Comparison of ENCODE assay signal across 1 cellular context in the genomic region with DNA sequence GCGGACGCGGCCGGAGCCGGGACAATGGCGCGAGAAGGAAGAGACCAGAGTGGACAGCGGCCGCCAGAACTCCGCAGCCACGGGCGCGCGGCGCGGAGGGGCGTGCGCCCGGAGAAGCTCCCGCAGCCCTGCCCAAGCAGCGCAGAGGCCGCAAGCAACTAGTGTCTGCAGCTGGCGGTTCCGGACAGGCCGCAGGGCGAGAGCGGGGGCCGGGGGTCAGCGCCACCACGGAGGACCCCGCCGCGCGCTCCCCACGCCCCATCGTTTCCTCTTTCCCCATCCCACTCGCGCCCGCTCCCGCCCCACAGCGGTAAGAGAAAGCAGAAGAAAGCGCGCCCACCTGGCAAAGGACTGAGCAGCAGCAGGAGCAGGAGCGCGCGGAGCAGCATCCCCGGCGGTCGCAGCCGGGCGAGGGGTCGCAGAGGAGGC.
TF ChIP-seq lines count a peak whose summit lies in the region.

No MANE protein-coding gene starts in this region.

TF ChIP-seq in HepG2, 621 proteins besides CTCF, POLR2A, EP300 and RAD21 (continued from another document and continues in another):
- TF ChIP-seq ZNF232 (CRISPR knock-in tag; IDR thresholded peaks at IDR 0.05; ENCODE audit: borderline replicate concordance), result no peak
- no peak for TF ChIP-seq ZNF331 (CRISPR knock-in tag; IDR thresholded peaks at IDR 0.05)
- no peak for TF ChIP-seq ZNF720 (CRISPR knock-in tag; IDR thresholded peaks at IDR 0.05)
- TF ChIP-seq ZNF776 (CRISPR knock-in tag; IDR thresholded peaks at IDR 0.05), result 0 out of 2 replicates have a peak, but pooled peaks have one; percentile 23
- TF ChIP-seq JUNB (CRISPR knock-in tag; IDR thresholded peaks at IDR 0.05; ENCODE audit: borderline replicate concordance), result no peak
- TF ChIP-seq PAF1 (CRISPR knock-in tag; IDR thresholded peaks at IDR 0.05), result no peak
- TF ChIP-seq ZFP36L2 (CRISPR knock-in tag; IDR thresholded peaks at IDR 0.05), result no peak
- TF ChIP-seq KLF12 (CRISPR knock-in tag; IDR thresholded peaks at IDR 0.05; ENCODE audit: borderline replicate concordance), result no peak
- no peak for TF ChIP-seq ATM (IDR thresholded peaks at IDR 0.05; ENCODE audit: borderline replicate concordance)
- TF ChIP-seq, protein P1, sequence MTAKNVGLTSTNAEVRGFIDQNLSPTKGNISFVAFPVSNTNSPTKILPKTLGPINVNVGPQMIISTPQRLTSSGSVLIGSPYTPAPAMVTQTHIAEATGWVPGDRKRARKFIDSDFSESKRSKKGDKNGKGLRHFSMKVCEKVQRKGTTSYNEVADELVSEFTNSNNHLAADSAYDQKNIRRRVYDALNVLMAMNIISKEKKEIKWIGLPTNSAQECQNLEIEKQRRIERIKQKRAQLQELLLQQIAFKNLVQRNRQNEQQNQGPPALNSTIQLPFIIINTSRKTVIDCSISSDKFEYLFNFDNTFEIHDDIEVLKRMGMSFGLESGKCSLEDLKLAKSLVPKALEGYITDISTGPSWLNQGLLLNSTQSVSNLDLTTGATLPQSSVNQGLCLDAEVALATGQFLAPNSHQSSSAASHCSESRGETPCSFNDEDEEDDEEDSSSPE (CRISPR knock-in tag; IDR thresholded peaks at IDR 0.05), result no peak; the same call in 1 of the 2 replicates
- TF ChIP-seq TCF7 (IDR thresholded peaks at IDR 0.05; ENCODE audit: low read depth), result no peak
- no peak for TF ChIP-seq JUN (CRISPR knock-in tag; IDR thresholded peaks at IDR 0.05)
- no peak for TF ChIP-seq ATAD3A (CRISPR knock-in tag; IDR thresholded peaks at IDR 0.05)
- no peak for TF ChIP-seq ZNF629 (CRISPR knock-in tag; conservative IDR thresholded peaks at IDR 0.05)
- TF ChIP-seq, protein P2, sequence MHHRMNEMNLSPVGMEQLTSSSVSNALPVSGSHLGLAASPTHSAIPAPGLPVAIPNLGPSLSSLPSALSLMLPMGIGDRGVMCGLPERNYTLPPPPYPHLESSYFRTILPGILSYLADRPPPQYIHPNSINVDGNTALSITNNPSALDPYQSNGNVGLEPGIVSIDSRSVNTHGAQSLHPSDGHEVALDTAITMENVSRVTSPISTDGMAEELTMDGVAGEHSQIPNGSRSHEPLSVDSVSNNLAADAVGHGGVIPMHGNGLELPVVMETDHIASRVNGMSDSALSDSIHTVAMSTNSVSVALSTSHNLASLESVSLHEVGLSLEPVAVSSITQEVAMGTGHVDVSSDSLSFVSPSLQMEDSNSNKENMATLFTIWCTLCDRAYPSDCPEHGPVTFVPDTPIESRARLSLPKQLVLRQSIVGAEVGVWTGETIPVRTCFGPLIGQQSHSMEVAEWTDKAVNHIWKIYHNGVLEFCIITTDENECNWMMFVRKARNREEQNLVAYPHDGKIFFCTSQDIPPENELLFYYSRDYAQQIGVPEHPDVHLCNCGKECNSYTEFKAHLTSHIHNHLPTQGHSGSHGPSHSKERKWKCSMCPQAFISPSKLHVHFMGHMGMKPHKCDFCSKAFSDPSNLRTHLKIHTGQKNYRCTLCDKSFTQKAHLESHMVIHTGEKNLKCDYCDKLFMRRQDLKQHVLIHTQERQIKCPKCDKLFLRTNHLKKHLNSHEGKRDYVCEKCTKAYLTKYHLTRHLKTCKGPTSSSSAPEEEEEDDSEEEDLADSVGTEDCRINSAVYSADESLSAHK (CRISPR knock-in tag; IDR thresholded peaks at IDR 0.05; ENCODE audit: borderline replicate concordance), result no peak
- TF ChIP-seq NFKB2 (CRISPR knock-in tag; IDR thresholded peaks at IDR 0.05; ENCODE audit: borderline replicate concordance), result peak; percentile 3; the same call in 1 of the 2 replicates
- no peak for TF ChIP-seq ZNF329 (CRISPR knock-in tag; IDR thresholded peaks at IDR 0.05; ENCODE audit: low read depth)
- TF ChIP-seq, protein P3, sequence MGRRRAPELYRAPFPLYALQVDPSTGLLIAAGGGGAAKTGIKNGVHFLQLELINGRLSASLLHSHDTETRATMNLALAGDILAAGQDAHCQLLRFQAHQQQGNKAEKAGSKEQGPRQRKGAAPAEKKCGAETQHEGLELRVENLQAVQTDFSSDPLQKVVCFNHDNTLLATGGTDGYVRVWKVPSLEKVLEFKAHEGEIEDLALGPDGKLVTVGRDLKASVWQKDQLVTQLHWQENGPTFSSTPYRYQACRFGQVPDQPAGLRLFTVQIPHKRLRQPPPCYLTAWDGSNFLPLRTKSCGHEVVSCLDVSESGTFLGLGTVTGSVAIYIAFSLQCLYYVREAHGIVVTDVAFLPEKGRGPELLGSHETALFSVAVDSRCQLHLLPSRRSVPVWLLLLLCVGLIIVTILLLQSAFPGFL (CRISPR knock-in tag; IDR thresholded peaks at IDR 0.05), result no peak
- TF ChIP-seq AGO2 (optimal IDR thresholded peaks at IDR 0.05; ENCODE audit: low read depth, low read length), result peak; percentile 24
- TF ChIP-seq SRY (CRISPR knock-in tag; IDR thresholded peaks at IDR 0.05), result 0 out of 2 replicates have a peak, but pooled peaks have one; percentile 28
- TF ChIP-seq ZFP90 (CRISPR knock-in tag; IDR thresholded peaks at IDR 0.05; ENCODE audit: borderline replicate concordance), result no peak
- TF ChIP-seq, protein P4, sequence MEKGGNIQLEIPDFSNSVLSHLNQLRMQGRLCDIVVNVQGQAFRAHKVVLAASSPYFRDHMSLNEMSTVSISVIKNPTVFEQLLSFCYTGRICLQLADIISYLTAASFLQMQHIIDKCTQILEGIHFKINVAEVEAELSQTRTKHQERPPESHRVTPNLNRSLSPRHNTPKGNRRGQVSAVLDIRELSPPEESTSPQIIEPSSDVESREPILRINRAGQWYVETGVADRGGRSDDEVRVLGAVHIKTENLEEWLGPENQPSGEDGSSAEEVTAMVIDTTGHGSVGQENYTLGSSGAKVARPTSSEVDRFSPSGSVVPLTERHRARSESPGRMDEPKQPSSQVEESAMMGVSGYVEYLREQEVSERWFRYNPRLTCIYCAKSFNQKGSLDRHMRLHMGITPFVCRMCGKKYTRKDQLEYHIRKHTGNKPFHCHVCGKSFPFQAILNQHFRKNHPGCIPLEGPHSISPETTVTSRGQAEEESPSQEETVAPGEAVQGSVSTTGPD (CRISPR knock-in tag; IDR thresholded peaks at IDR 0.05), result no peak
- TF ChIP-seq ZIK1 (CRISPR knock-in tag; IDR thresholded peaks at IDR 0.05; ENCODE audit: borderline replicate concordance, low read depth), result no peak
- TF ChIP-seq, protein P5, sequence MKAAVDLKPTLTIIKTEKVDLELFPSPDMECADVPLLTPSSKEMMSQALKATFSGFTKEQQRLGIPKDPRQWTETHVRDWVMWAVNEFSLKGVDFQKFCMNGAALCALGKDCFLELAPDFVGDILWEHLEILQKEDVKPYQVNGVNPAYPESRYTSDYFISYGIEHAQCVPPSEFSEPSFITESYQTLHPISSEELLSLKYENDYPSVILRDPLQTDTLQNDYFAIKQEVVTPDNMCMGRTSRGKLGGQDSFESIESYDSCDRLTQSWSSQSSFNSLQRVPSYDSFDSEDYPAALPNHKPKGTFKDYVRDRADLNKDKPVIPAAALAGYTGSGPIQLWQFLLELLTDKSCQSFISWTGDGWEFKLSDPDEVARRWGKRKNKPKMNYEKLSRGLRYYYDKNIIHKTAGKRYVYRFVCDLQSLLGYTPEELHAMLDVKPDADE (CRISPR knock-in tag; IDR thresholded peaks at IDR 0.05), result 0 out of 2 replicates have a peak, but pooled peaks have one; percentile 0
- TF ChIP-seq ZNF709 (CRISPR knock-in tag; IDR thresholded peaks at IDR 0.05), result 0 out of 2 replicates have a peak, but pooled peaks have one; percentile 28
- TF ChIP-seq ZFP62 (CRISPR knock-in tag; IDR thresholded peaks at IDR 0.05), result no peak
- TF ChIP-seq ZNF446 (CRISPR knock-in tag; IDR thresholded peaks at IDR 0.05), result no peak
- TF ChIP-seq LCORL (IDR thresholded peaks at IDR 0.05), result no peak
- TF ChIP-seq LCORL (CRISPR knock-in tag; IDR thresholded peaks at IDR 0.05), result no peak
- no peak for TF ChIP-seq POLR2AphosphoS5 (IDR thresholded peaks at IDR 0.05; ENCODE audit: low read depth, low read length)
- TF ChIP-seq NAIF1 (CRISPR knock-in tag; IDR thresholded peaks at IDR 0.05; ENCODE audit: borderline replicate concordance), result 0 out of 2 replicates have a peak, but pooled peaks have one; percentile 4
- 0 out of 2 replicates have a peak, but pooled peaks have one; percentile 25 for TF ChIP-seq ZNF678 (CRISPR knock-in tag; IDR thresholded peaks at IDR 0.05)
- TF ChIP-seq NR2F6 (IDR thresholded peaks at IDR 0.05), result no peak
- no peak for TF ChIP-seq NR2F6 (CRISPR knock-in tag; IDR thresholded peaks at IDR 0.05)
- TF ChIP-seq RORA (CRISPR knock-in tag; IDR thresholded peaks at IDR 0.05), result no peak
- no peak for TF ChIP-seq SP5 (CRISPR knock-in tag; IDR thresholded peaks at IDR 0.05; ENCODE audit: borderline replicate concordance, low read depth)
- TF ChIP-seq ZNF746 (CRISPR knock-in tag; IDR thresholded peaks at IDR 0.05), result 0 out of 2 replicates have a peak, but pooled peaks have one; percentile 20
- no peak for TF ChIP-seq ISX (CRISPR knock-in tag; conservative IDR thresholded peaks at IDR 0.05)
- no peak for TF ChIP-seq ZFY (CRISPR knock-in tag; IDR thresholded peaks at IDR 0.05)
- TF ChIP-seq, protein P6, sequence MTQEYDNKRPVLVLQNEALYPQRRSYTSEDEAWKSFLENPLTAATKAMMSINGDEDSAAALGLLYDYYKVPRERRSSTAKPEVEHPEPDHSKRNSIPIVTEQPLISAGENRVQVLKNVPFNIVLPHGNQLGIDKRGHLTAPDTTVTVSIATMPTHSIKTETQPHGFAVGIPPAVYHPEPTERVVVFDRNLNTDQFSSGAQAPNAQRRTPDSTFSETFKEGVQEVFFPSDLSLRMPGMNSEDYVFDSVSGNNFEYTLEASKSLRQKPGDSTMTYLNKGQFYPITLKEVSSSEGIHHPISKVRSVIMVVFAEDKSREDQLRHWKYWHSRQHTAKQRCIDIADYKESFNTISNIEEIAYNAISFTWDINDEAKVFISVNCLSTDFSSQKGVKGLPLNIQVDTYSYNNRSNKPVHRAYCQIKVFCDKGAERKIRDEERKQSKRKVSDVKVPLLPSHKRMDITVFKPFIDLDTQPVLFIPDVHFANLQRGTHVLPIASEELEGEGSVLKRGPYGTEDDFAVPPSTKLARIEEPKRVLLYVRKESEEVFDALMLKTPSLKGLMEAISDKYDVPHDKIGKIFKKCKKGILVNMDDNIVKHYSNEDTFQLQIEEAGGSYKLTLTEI (CRISPR knock-in tag; conservative IDR thresholded peaks at IDR 0.05), result no peak
- TF ChIP-seq TCF12 (IDR thresholded peaks at IDR 0.05), result no peak
- TF ChIP-seq TCF12 (CRISPR knock-in tag; IDR thresholded peaks at IDR 0.05), result 0 out of 2 replicates have a peak, but pooled peaks have one; percentile 47
- TF ChIP-seq, protein P7, sequence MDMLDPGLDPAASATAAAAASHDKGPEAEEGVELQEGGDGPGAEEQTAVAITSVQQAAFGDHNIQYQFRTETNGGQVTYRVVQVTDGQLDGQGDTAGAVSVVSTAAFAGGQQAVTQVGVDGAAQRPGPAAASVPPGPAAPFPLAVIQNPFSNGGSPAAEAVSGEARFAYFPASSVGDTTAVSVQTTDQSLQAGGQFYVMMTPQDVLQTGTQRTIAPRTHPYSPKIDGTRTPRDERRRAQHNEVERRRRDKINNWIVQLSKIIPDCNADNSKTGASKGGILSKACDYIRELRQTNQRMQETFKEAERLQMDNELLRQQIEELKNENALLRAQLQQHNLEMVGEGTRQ (IDR thresholded peaks at IDR 0.05; ENCODE audit: low read depth, low read length), result no peak
- TF ChIP-seq, protein P7 (CRISPR knock-in tag; IDR thresholded peaks at IDR 0.05; ENCODE audit: borderline replicate concordance), result no peak
- TF ChIP-seq ZNF703 (CRISPR knock-in tag; IDR thresholded peaks at IDR 0.05; ENCODE audit: borderline replicate concordance), result 0 out of 2 replicates have a peak, but pooled peaks have one; percentile 46
- TF ChIP-seq, protein P8, sequence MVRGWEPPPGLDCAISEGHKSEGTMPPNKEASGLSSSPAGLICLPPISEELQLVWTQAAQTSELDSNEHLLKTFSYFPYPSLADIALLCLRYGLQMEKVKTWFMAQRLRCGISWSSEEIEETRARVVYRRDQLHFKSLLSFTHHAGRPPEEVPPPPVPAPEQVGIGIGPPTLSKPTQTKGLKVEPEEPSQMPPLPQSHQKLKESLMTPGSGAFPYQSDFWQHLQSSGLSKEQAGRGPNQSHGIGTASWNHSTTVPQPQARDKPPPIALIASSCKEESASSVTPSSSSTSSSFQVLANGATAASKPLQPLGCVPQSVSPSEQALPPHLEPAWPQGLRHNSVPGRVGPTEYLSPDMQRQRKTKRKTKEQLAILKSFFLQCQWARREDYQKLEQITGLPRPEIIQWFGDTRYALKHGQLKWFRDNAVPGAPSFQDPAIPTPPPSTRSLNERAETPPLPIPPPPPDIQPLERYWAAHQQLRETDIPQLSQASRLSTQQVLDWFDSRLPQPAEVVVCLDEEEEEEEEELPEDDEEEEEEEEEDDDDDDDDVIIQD (CRISPR knock-in tag; IDR thresholded peaks at IDR 0.05; ENCODE audit: low read depth), result no peak
- TF ChIP-seq MEIS2 (CRISPR knock-in tag; IDR thresholded peaks at IDR 0.05), result no peak
- TF ChIP-seq ZMYM2 (CRISPR knock-in tag; IDR thresholded peaks at IDR 0.05), result no peak
- TF ChIP-seq ATF1 (CRISPR knock-in tag; IDR thresholded peaks at IDR 0.05), result no peak
- no peak for TF ChIP-seq ZNF850 (CRISPR knock-in tag; conservative IDR thresholded peaks at IDR 0.05)
- TF ChIP-seq MEIS1 (CRISPR knock-in tag; IDR thresholded peaks at IDR 0.05; ENCODE audit: borderline replicate concordance), result no peak
- TF ChIP-seq, protein P9, sequence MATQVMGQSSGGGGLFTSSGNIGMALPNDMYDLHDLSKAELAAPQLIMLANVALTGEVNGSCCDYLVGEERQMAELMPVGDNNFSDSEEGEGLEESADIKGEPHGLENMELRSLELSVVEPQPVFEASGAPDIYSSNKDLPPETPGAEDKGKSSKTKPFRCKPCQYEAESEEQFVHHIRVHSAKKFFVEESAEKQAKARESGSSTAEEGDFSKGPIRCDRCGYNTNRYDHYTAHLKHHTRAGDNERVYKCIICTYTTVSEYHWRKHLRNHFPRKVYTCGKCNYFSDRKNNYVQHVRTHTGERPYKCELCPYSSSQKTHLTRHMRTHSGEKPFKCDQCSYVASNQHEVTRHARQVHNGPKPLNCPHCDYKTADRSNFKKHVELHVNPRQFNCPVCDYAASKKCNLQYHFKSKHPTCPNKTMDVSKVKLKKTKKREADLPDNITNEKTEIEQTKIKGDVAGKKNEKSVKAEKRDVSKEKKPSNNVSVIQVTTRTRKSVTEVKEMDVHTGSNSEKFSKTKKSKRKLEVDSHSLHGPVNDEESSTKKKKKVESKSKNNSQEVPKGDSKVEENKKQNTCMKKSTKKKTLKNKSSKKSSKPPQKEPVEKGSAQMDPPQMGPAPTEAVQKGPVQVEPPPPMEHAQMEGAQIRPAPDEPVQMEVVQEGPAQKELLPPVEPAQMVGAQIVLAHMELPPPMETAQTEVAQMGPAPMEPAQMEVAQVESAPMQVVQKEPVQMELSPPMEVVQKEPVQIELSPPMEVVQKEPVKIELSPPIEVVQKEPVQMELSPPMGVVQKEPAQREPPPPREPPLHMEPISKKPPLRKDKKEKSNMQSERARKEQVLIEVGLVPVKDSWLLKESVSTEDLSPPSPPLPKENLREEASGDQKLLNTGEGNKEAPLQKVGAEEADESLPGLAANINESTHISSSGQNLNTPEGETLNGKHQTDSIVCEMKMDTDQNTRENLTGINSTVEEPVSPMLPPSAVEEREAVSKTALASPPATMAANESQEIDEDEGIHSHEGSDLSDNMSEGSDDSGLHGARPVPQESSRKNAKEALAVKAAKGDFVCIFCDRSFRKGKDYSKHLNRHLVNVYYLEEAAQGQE (IDR thresholded peaks at IDR 0.05; ENCODE audit: borderline replicate concordance in 1 of 2, low read depth in 1 of 2, low read length in 2 of 2), result 0 out of 4 replicates have a peak, but pooled peaks of 1 of the 2 experiments have one; percentile 22
- TF ChIP-seq ZNF672 (CRISPR knock-in tag; IDR thresholded peaks at IDR 0.05), result no peak
